Comparison of ENCODE assay signal across 11 cellular contexts in genomic region chr6:42269974-42270510, GRCh38. TPM values are rescaled to one million over a fixed set of nuclear protein-coding genes. Genes with fewer than 3 reads are reported as not detected.
A peak's percentile ranks its signal among the peaks of the same experiment; 100 is the strongest.
DNase-seq lines count a peak whose midpoint lies in the region; ATAC-seq, FAIRE-seq and TF ChIP-seq lines count a peak whose summit lies in the region.
"Had no signal": no experiment of that assay in that cellular context is flagged by ENCODE, and none has a peak within 500 bp of the region (broad histone marks: within the 10 kb centered on the region; RNA-seq: fewer than 3 reads in every experiment).

No MANE protein-coding gene starts in this region.

- TF ChIP-seq RAD21 in GM12878 (IDR thresholded peaks at IDR 0.05; ENCODE audit: insufficient read depth, low read depth, low read length) (no peak), SK-N-SH (IDR thresholded peaks at IDR 0.05; ENCODE audit: low read length) (no peak)

- H3F3A ChIP-seq in SK-N-SH (replicated peaks; ENCODE audit: insufficient read depth), result no peaks in the 10 kb centered on the region

- no peak overlapping the region for H3K4me3 ChIP-seq in GM12878
- no peak overlapping the region for H3K4me3 ChIP-seq in SK-N-SH (ENCODE audit: low read depth in 2 of 2, low read length in 1 of 2)

- WGBS in GM12878 (ENCODE audit: insufficient coverage, insufficient replicate concordance, low lambda C conversion rate, missing lambda C conversion rate), result 11% methylated on average over 4 of the region's 4 CpGs
- 98% methylated on average over 4 of the region's 4 CpGs for WGBS in SK-N-SH (ENCODE audit: low lambda C conversion rate)

- peak; percentile 27 for DNase-seq in GM12878 (ENCODE audit: low read depth, low spot score)
- DNase-seq in SK-N-SH, result no peak
- no peak for DNase-seq in RWPE1 (ENCODE audit: low spot score)
- DNase-seq in OCI-M2 (lab: John Stamatoyannopoulos, UW; ENCODE audit: unreplicated experiment), result no peak
- DNase-seq: activated effector memory CD4-positive, alpha-beta T cell treated with anti-CD3 and anti-CD28 coated beads, Interleukin-2, amount 50 U/mL, for 16 hours; glutamatergic neuron had no signal

- in situ Hi-C loops in GM12878 (cut with MboI), result no loop called here

- no peaks in the 10 kb centered on the region for H3K9me3 ChIP-seq in GM12878 (replicated peaks; ENCODE audit: control insufficient read depth, insufficient read depth, low read length)
- H3K9me3 ChIP-seq in SK-N-SH, result no peaks in the 10 kb centered on the region

- SMC1A ChIA-PET in GM12878 (lab: Charles Lee; ENCODE audit: uncharacterized antibody, unreplicated experiment), result interaction anchor here (0.9 to 1.5 kb wide), 4 partner anchors 11 to 262 kb away, joined by 3 to 6 read pairs (median 4); no protein-coding TSS in a partner anchor

- H2AFZ ChIP-seq in GM12878 (ENCODE audit: control insufficient read depth, low read depth, low read length) (no peak overlapping the region), SK-N-SH (ENCODE audit: low read depth) (no peak overlapping the region)

- RAD21 ChIA-PET in GM12878 (lab: Charles Lee; ENCODE audit: unreplicated experiment), result interaction anchor here (0.6 to 2.6 kb wide), 5 partner anchors 33 to 277 kb away, joined by 3 to 7 read pairs (median 3); no protein-coding TSS in a partner anchor

- ATAC-seq in GM19023 (IDR thresholded peaks at IDR 0.05; ENCODE audit: unreplicated experiment), result peak; percentile 30
- peak; percentile 38 for ATAC-seq in GM21619 (IDR thresholded peaks at IDR 0.05; ENCODE audit: unreplicated experiment)
- peak; percentile 42 for ATAC-seq in HG03135 (IDR thresholded peaks at IDR 0.05; ENCODE audit: unreplicated experiment)
- ATAC-seq in GM12878, result peak; percentile 76
- ATAC-seq: sciatic nerve had no signal

- H3K4me1 ChIP-seq in GM12878 (ENCODE audit: control insufficient read depth, insufficient read depth, low read length) (peaks cover 20% of the 10 kb centered on the region), SK-N-SH (ENCODE audit: control insufficient read depth in 1 of 2, insufficient read depth in 2 of 2, low read depth in 1 of 2, low read length in 1 of 2) (no peaks in the 10 kb centered on the region)

- no peaks in the 10 kb centered on the region for H4K20me1 ChIP-seq in GM12878 (ENCODE audit: control insufficient read depth, insufficient read depth)
- no peaks in the 10 kb centered on the region for H4K20me1 ChIP-seq in SK-N-SH (ENCODE audit: insufficient read depth)

- TF ChIP-seq EP300 in GM12878 (IDR thresholded peaks at IDR 0.05; ENCODE audit: borderline replicate concordance in 1 of 2, control insufficient read depth in 1 of 2, low read depth in 2 of 2, low read length in 2 of 2) (no peak), SK-N-SH (IDR thresholded peaks at IDR 0.05; ENCODE audit: borderline replicate concordance in 1 of 2, low read depth in 1 of 2, low read length in 1 of 2) (no peak)

- no peaks in the 10 kb centered on the region for H3K36me3 ChIP-seq in GM12878 (ENCODE audit: control insufficient read depth in 2 of 2, insufficient read depth in 2 of 2, low read length in 1 of 2)
- peaks cover 0 to 6% of the 10 kb centered on the region in 2 experiments for H3K36me3 ChIP-seq in SK-N-SH (replicated peaks in 1 of 2; ENCODE audit: control insufficient read depth in 1 of 2, insufficient read depth in 2 of 2, low read length in 1 of 2)

- no peaks in the 10 kb centered on the region for H3K79me2 ChIP-seq in GM12878 (ENCODE audit: control insufficient read depth, insufficient read depth, low read length)
- H3K79me2 ChIP-seq in SK-N-SH (ENCODE audit: insufficient read depth), result no peaks in the 10 kb centered on the region

- H3K27ac ChIP-seq in GM12878 (ENCODE audit: control insufficient read depth, insufficient read depth) (peak overlapping the region; percentile 34; the same call in 1 of the 2 replicates), SK-N-SH (ENCODE audit: low read depth in 2 of 2, low read length in 1 of 2) (no peak overlapping the region), RWPE1 (no peak overlapping the region)

- intact Hi-C loops in GM12878 (cut with micrococcal nuclease; ENCODE audit: unreplicated experiment), result no loop called here

- FAIRE-seq in GM12878 (lab: Jason Lieb, UNC), result no peak
- FAIRE-seq: H54 had no signal

- H3K4me2 ChIP-seq in GM12878 (ENCODE audit: control insufficient read depth, insufficient read depth), result peak overlapping the region; percentile 71
- H3K4me2 ChIP-seq in SK-N-SH, result no peak overlapping the region

- no peak for TF ChIP-seq POLR2A in GM12878 (IDR thresholded peaks at IDR 0.05; ENCODE audit: low read depth, low read length)

- H3K9me2 ChIP-seq in SK-N-SH, result no peaks in the 10 kb centered on the region

- TF ChIP-seq CTCF in GM12878 (IDR thresholded peaks at IDR 0.05 in 2 of 3, conservative IDR thresholded peaks at IDR 0.05 in 1 of 3; ENCODE audit: control insufficient read depth in 2 of 3, extremely low read depth in 1 of 3, insufficient read depth in 1 of 3, low read depth in 3 of 3, low read length in 3 of 3) (no peak), SK-N-SH (IDR thresholded peaks at IDR 0.05) (no peak), RWPE1 (conservative IDR thresholded peaks at IDR 0.05; ENCODE audit: low read depth) (no peak)

- POLR2A ChIA-PET in GM12878 (lab: Charles Lee) (interaction anchor here (0.7 to 1.1 kb wide), 3 partner anchors 35 to 487 kb away, joined by 3 to 5 read pairs (median 3); no protein-coding TSS in a partner anchor), SK-N-SH (lab: Yijun Ruan, JAX) (no interaction called here), RWPE1 (lab: Yijun Ruan, JAX; ENCODE audit: low non-redundant PET) (no interaction called here)

- no peaks in the 10 kb centered on the region for H3K27me3 ChIP-seq in GM12878 (replicated peaks in 1 of 2; ENCODE audit: control insufficient read depth in 2 of 2, insufficient read depth in 2 of 2, low read length in 1 of 2)
- H3K27me3 ChIP-seq in SK-N-SH (ENCODE audit: insufficient read depth), result no peaks in the 10 kb centered on the region

- CTCF ChIA-PET in GM12878 (lab: Yijun Ruan, JAX) (interaction anchor here (0.7 to 2.8 kb wide), 4 partner anchors 9 to 277 kb away, joined by 3 to 9 read pairs (median 6); no protein-coding TSS in a partner anchor), SK-N-SH (lab: Yijun Ruan, JAX) (interaction anchor here (0.8 kb wide), 1 partner anchor 10 kb away, joined by 4 read pairs; no protein-coding TSS in a partner anchor), RWPE1 (lab: Yijun Ruan, JAX) (interaction anchor here (0.6 kb wide), 1 partner anchor 1290 kb away, joined by 6 read pairs; no protein-coding TSS in a partner anchor)

- no TSS peak for BruUV-seq in GM12878 (replicated peaks; lab: Mats Ljungman, UMichigan)

- H3K9ac ChIP-seq in GM12878 (ENCODE audit: control insufficient read depth, insufficient read depth, low read length), result no peak overlapping the region
- no peak overlapping the region for H3K9ac ChIP-seq in SK-N-SH

TF ChIP-seq in GM12878, 131 proteins besides CTCF, POLR2A, EP300 and RAD21 (continues in another document):
- TF ChIP-seq CREB1 (IDR thresholded peaks at IDR 0.05; ENCODE audit: low read depth), result peak; percentile 4; the same call in 1 of the 2 replicates

TF ChIP-seq in SK-N-SH, 30 proteins besides CTCF, POLR2A, EP300 and RAD21:
- TF ChIP-seq POLR2AphosphoS5 (IDR thresholded peaks at IDR 0.05; ENCODE audit: low read depth, low read length) (no peak), MXI1 (IDR thresholded peaks at IDR 0.05; ENCODE audit: low read depth, low read length) (no peak), NFIC (IDR thresholded peaks at IDR 0.05; ENCODE audit: borderline replicate concordance) (no peak), FOXM1 (IDR thresholded peaks at IDR 0.05; ENCODE audit: low read depth) (no peak), TAF1 (IDR thresholded peaks at IDR 0.05; ENCODE audit: borderline replicate concordance, low read depth, low read length) (no peak), EZH2phosphoT487 (IDR thresholded peaks at IDR 0.05; ENCODE audit: borderline replicate concordance, low read depth) (no peak)
TF ChIP-seq in SK-N-SH: peak in this region for 0.

RNA-seq across cellular contexts. Expression of gene MRPS10, which starts 52.4 kb away (rescaled TPM):
- 31.4 and 32.3 TPM in 2 replicates for total RNA-seq in GM12878 (2013; cell fraction: nucleolus; rRNA removed)
- 35.4 and 41.7 TPM in 2 replicates for total RNA-seq in GM12878 (2014; rRNA removed)
- total RNA-seq in GM12878 (2014; rRNA removed; fragmentation: Illumina TruSeq; extraction: Trizol), result 48.3 and 49.2 TPM in 2 replicates
- 26.3 and 28.5 TPM in 2 replicates for total RNA-seq in GM12878 (2021)
- 11.5 TPM for polyA plus RNA-seq in GM12878 (2011; ENCODE audit: low read depth)
- polyA plus RNA-seq in GM12878 (2011; rRNA removed), result 49.0 and 63.6 TPM in 2 replicates
- 21.9 and 22.6 TPM in 2 replicates for polyA plus RNA-seq in GM12878 (2011; cell fraction: cytosol; rRNA removed)
- polyA plus RNA-seq in GM12878 (2011; cell fraction: nucleus; rRNA removed), result 9.2 and 10.4 TPM in 2 replicates
- polyA plus RNA-seq in GM12878 (2012), result 22.1 and 22.6 TPM in 2 replicates
- 56.9 and 66.2 TPM in 2 replicates for polyA plus RNA-seq in GM12878 (2014; fragmentation: Illumina TruSeq; extraction: Trizol)
- 10 to 100 TPM; 70.4 to 83.3 TPM for polyA plus RNA-seq in GM12878 (2014; fragmentation: Nextera tagmentation; extraction: Ambion mirVana)
- 36.8 and 46.5 TPM in 2 replicates for polyA plus RNA-seq in GM12878 (2014; rRNA removed)
- polyA plus RNA-seq in GM12878 (2016; fragmentation: Nextera tagmentation; extraction: Ambion mirVana), result 10 to 100 TPM; 56.6 to 58.5 TPM
- polyA minus RNA-seq in GM12878 (2011; rRNA and poly(A)+ RNA removed), result 12.9 and 16.2 TPM in 2 replicates
- polyA minus RNA-seq in GM12878 (2011; cell fraction: cytosol; rRNA and poly(A)+ RNA removed), result 5.4 and 5.6 TPM in 2 replicates
- polyA minus RNA-seq in GM12878 (2011; cell fraction: nucleus; rRNA and poly(A)+ RNA removed), result 4.1 and 5.7 TPM in 2 replicates
- polyA plus RNA-seq in SK-N-SH (2012; rRNA removed), result 29.8 and 35.5 TPM in 2 replicates
- 47.9 and 55.7 TPM in 2 replicates for polyA plus RNA-seq in SK-N-SH (2012; cell fraction: cytosol; rRNA removed)
- 6.6 and 12.2 TPM in 2 replicates for polyA plus RNA-seq in SK-N-SH (2012; cell fraction: nucleus; rRNA removed)
